Comparison of ENCODE assay signal across 20 cellular contexts in genomic region chr1:150262388-150263320, GRCh38. TPM values are rescaled to one million over a fixed set of nuclear protein-coding genes. Genes with fewer than 3 reads are reported as not detected.
DNase-seq lines count a peak whose midpoint lies in the region; ATAC-seq and TF ChIP-seq lines count a peak whose summit lies in the region.
"Had no signal": no experiment of that assay in that cellular context is flagged by ENCODE, and none has a peak within 500 bp of the region (broad histone marks: within the 10 kb centered on the region; RNA-seq: fewer than 3 reads in every experiment).

No MANE protein-coding gene starts in this region.

- peaks cover 10% of the 10 kb centered on the region for H3K36me3 ChIP-seq in Panc1 (ENCODE audit: control insufficient read depth, insufficient read depth, low read length)

- CTCF ChIA-PET in Panc1 (lab: Charles Lee) = no interaction called here

- H3K27me3 Mint-ChIP-seq in activated T-cell treated with anti-CD3 and anti-CD28 coated beads, Interleukin-2, amount 50 U/mL, for 24 hours = peaks cover 15% of the 10 kb centered on the region
- peaks cover 12% of the 10 kb centered on the region for H3K27me3 Mint-ChIP-seq in activated T-cell treated with anti-CD3 and anti-CD28 coated beads, Interleukin-2, amount 50 U/mL, for 4 hours (ENCODE audit: low read depth)
- H3K27me3 Mint-ChIP-seq in stimulated activated naive B cell treated with anti-CD40 and anti-IgM and Interleukin-4, amounts not matched to agents 10 μg/mL and 1 μg/mL and 100 μg/mL, for 72 hours = peaks cover 18 to 27% of the 10 kb centered on the region in 2 donors

- peaks cover 6% of the 10 kb centered on the region for H3K4me1 ChIP-seq in Panc1 (ENCODE audit: control insufficient read depth, insufficient read depth, low read length)

- no peaks in the 10 kb centered on the region for H3K27me3 ChIP-seq in Panc1 (ENCODE audit: control insufficient read depth, insufficient read depth, low read length)

- no peak overlapping the region for H3K27ac ChIP-seq in Panc1 (ENCODE audit: low read length)
- H3K27ac ChIP-seq: left lung had no signal

- no TSS peak for BruUV-seq in Panc1 (replicated peaks; lab: Mats Ljungman, UMichigan)

- in situ Hi-C loops in Panc1 (cut with HindIII; ENCODE audit: low pct_unique_long_range_greater_than_20kb, low sequenced_read_pairs) = no loop called here

- H3K4me3 Mint-ChIP-seq in activated T-cell treated with anti-CD3 and anti-CD28 coated beads, Interleukin-2, amount 50 U/mL, for 24 hours = no peak overlapping the region
- H3K4me3 Mint-ChIP-seq in activated T-cell treated with anti-CD3 and anti-CD28 coated beads, Interleukin-2, amount 50 U/mL, for 4 hours = no peak overlapping the region
- H3K4me3 Mint-ChIP-seq in stimulated activated naive B cell treated with anti-CD40 and anti-IgM and Interleukin-4, amounts not matched to agents 10 μg/mL and 1 μg/mL and 100 μg/mL, for 72 hours = no peak overlapping the region
- H3K4me3 Mint-ChIP-seq: activated CD4-positive, alpha-beta T cell treated with anti-CD3 and anti-CD28 coated beads, Interleukin-2, amount 10 ng/mL, durations not matched to agents 24 days and 14 days; T-helper 2 cell treated with Interferon-gamma antibody and Interleukin-4, amounts not matched to agents 5 μg/mL and 100 μg/mL, for 36 hours had no signal

- DNase-seq in activated T-cell treated with anti-CD3 and anti-CD28 coated beads, Interleukin-2, amount 50 U/mL, for 24 hours = no peak
- no peak for DNase-seq in activated T-cell treated with anti-CD3 and anti-CD28 coated beads, Interleukin-2, amount 50 U/mL, for 4 hours
- DNase-seq in Panc1 (ENCODE audit: low read depth, low spot score) = no peak
- peak; percentile 77 for DNase-seq in epithelial cell of esophagus (ENCODE audit: low read depth)
- DNase-seq in stimulated activated naive B cell treated with anti-CD40 and anti-IgM and Interleukin-4, amounts not matched to agents 10 μg/mL and 1 μg/mL and 100 μg/mL, for 72 hours = no peak
- DNase-seq in activated CD4-positive, alpha-beta T cell treated with anti-CD3 and anti-CD28 coated beads for 1 hour = no peak
- DNase-seq in NCI-H345 (lab: John Stamatoyannopoulos, UW) = no peak
- DNase-seq: activated CD4-positive, alpha-beta T cell treated with anti-CD3 and anti-CD28 coated beads, Interleukin-2, amount 10 ng/mL, durations not matched to agents 24 days and 14 days; activated T-cell treated with anti-CD3 and anti-CD28 coated beads, Interleukin-2, amount 50 U/mL, for 48 hours; amygdala; GF-D8; left lung; NCI-H146; NCI-H510A treated with DMSO at 0.1 percent for 48 hours; stimulated activated naive CD4-positive, alpha-beta T cell had no signal

- no peaks in the 10 kb centered on the region for H3K9me3 Mint-ChIP-seq in activated T-cell treated with anti-CD3 and anti-CD28 coated beads, Interleukin-2, amount 50 U/mL, for 24 hours
- no peaks in the 10 kb centered on the region for H3K9me3 Mint-ChIP-seq in activated T-cell treated with anti-CD3 and anti-CD28 coated beads, Interleukin-2, amount 50 U/mL, for 4 hours
- no peaks in the 10 kb centered on the region for H3K9me3 Mint-ChIP-seq in stimulated activated naive B cell treated with anti-CD40 and anti-IgM and Interleukin-4, amounts not matched to agents 10 μg/mL and 1 μg/mL and 100 μg/mL, for 72 hours
- H3K9me3 Mint-ChIP-seq: activated CD4-positive, alpha-beta T cell treated with anti-CD3 and anti-CD28 coated beads, Interleukin-2, amount 10 ng/mL, durations not matched to agents 24 days and 14 days; T-helper 2 cell treated with Interferon-gamma antibody and Interleukin-4, amounts not matched to agents 5 μg/mL and 100 μg/mL, for 36 hours had no signal

- TF ChIP-seq CTCF in Panc1 (IDR thresholded peaks at IDR 0.05) = no peak
- TF ChIP-seq CTCF in epithelial cell of esophagus (IDR thresholded peaks at IDR 0.05; ENCODE audit: insufficient read depth, low read depth, low read length, missing control alignments) = no peak

- no peaks in the 10 kb centered on the region for H3K9me3 ChIP-seq in Panc1 (ENCODE audit: control insufficient read depth, insufficient read depth, low read depth, low read length)
- H3K9me3 ChIP-seq: left lung had no signal

- H3K36me3 Mint-ChIP-seq in activated T-cell treated with anti-CD3 and anti-CD28 coated beads, Interleukin-2, amount 50 U/mL, for 24 hours (ENCODE audit: low read depth) = peaks cover 33% of the 10 kb centered on the region
- peaks cover 5% of the 10 kb centered on the region for H3K36me3 Mint-ChIP-seq in activated T-cell treated with anti-CD3 and anti-CD28 coated beads, Interleukin-2, amount 50 U/mL, for 4 hours (ENCODE audit: insufficient read depth)
- peaks cover 12 to 33% of the 10 kb centered on the region in 2 donors for H3K36me3 Mint-ChIP-seq in stimulated activated naive B cell treated with anti-CD40 and anti-IgM and Interleukin-4, amounts not matched to agents 10 μg/mL and 1 μg/mL and 100 μg/mL, for 72 hours

- H3K4me3 ChIP-seq in Panc1 (ENCODE audit: low read depth in 2 of 2, low read length in 2 of 2) (no peak overlapping the region), epithelial cell of esophagus (ENCODE audit: low read length) (no peak overlapping the region)
- H3K4me3 ChIP-seq: left lung had no signal

- peak overlapping the region; percentile 52 for H3K27ac Mint-ChIP-seq in activated T-cell treated with anti-CD3 and anti-CD28 coated beads, Interleukin-2, amount 50 U/mL, for 24 hours
- peak overlapping the region; percentile 85 for H3K27ac Mint-ChIP-seq in stimulated activated naive B cell treated with anti-CD40 and anti-IgM and Interleukin-4, amounts not matched to agents 10 μg/mL and 1 μg/mL and 100 μg/mL, for 72 hours
- H3K27ac Mint-ChIP-seq: activated CD4-positive, alpha-beta T cell treated with anti-CD3 and anti-CD28 coated beads, Interleukin-2, amount 10 ng/mL, durations not matched to agents 24 days and 14 days; T-helper 2 cell treated with Interferon-gamma antibody and Interleukin-4, amounts not matched to agents 5 μg/mL and 100 μg/mL, for 36 hours had no signal

- H3K4me1 Mint-ChIP-seq in activated T-cell treated with anti-CD3 and anti-CD28 coated beads, Interleukin-2, amount 50 U/mL, for 24 hours (ENCODE audit: low read depth) = peaks cover 15% of the 10 kb centered on the region
- peaks cover 9% of the 10 kb centered on the region for H3K4me1 Mint-ChIP-seq in activated T-cell treated with anti-CD3 and anti-CD28 coated beads, Interleukin-2, amount 50 U/mL, for 4 hours (ENCODE audit: low read depth)
- peaks cover 15 to 19% of the 10 kb centered on the region in 2 donors for H3K4me1 Mint-ChIP-seq in stimulated activated naive B cell treated with anti-CD40 and anti-IgM and Interleukin-4, amounts not matched to agents 10 μg/mL and 1 μg/mL and 100 μg/mL, for 72 hours

- intact Hi-C loops in Panc1 (cut with micrococcal nuclease; ENCODE audit: unreplicated experiment) = no loop called here

- POLR2A ChIA-PET in Panc1 (lab: Charles Lee) = interaction anchor here (0.5 to 0.6 kb wide), 2 partner anchors 12 to 272 kb away, joined by 5 read pairs; no protein-coding TSS in a partner anchor

- ATAC-seq in activated T-cell treated with anti-CD3 and anti-CD28 coated beads, Interleukin-2, amount 50 U/mL, for 4 hours = no peak
- ATAC-seq in Panc1 (peak; percentile 39; the same call in 1 of the 2 replicates), HG03342 (IDR thresholded peaks at IDR 0.05; ENCODE audit: unreplicated experiment) (no peak)
- ATAC-seq in stimulated activated naive B cell treated with anti-CD40 and anti-IgM and Interleukin-4, amounts not matched to agents 10 μg/mL and 1 μg/mL and 100 μg/mL, for 72 hours (replicated peaks) = no peak
- ATAC-seq: left lung, sciatic nerve had no signal

RNA-seq across cellular contexts. Expression of gene CA14, which starts 5.1 kb away (rescaled TPM):
- total RNA-seq in activated T-cell treated with anti-CD3 and anti-CD28 coated beads, Interleukin-2, amount 50 U/mL, for 4 hours = not detected
- not detected for total RNA-seq in Panc1 (2021; ENCODE audit: unreplicated experiment)
- polyA plus RNA-seq in Panc1 (2012; ENCODE audit: insufficient read length) = 0.17 TPM
- total RNA-seq: activated CD4-positive, alpha-beta T cell treated with anti-CD3 and anti-CD28 coated beads, Interleukin-2, amount 10 ng/mL, durations not matched to agents 24 days and 14 days; dermis microvascular lymphatic vessel endothelial cell; RPMI7951 had no signal

RNA-seq across cellular contexts. Expression of gene APH1A, which starts 6.2 kb away (rescaled TPM):
- total RNA-seq in activated T-cell treated with anti-CD3 and anti-CD28 coated beads, Interleukin-2, amount 50 U/mL, for 4 hours = 100 to 1,000 TPM; 121 to 124 (median 123) TPM
- total RNA-seq in Panc1 (2021; ENCODE audit: unreplicated experiment) = 146 TPM
- polyA plus RNA-seq in Panc1 (2012; ENCODE audit: insufficient read length) = 147 TPM

RNA-seq across cellular contexts. Expression of gene C1orf54, which starts 9.9 kb away (rescaled TPM):
- total RNA-seq in activated T-cell treated with anti-CD3 and anti-CD28 coated beads, Interleukin-2, amount 50 U/mL, for 4 hours = under 1 TPM; 0.38 to 0.58 (median 0.40) TPM
- total RNA-seq in Panc1 (2021; ENCODE audit: unreplicated experiment) = 0.39 TPM
- polyA plus RNA-seq in Panc1 (2012; ENCODE audit: insufficient read length) = 1.1 TPM

RNA-seq across cellular contexts. Expression of gene CIART, which starts 19.7 kb away (rescaled TPM):
- total RNA-seq in activated T-cell treated with anti-CD3 and anti-CD28 coated beads, Interleukin-2, amount 50 U/mL, for 4 hours = 1 to 10 TPM; 2.0 to 2.3 (median 2.3) TPM
- total RNA-seq in Panc1 (2021; ENCODE audit: unreplicated experiment) = 3.4 TPM
- polyA plus RNA-seq in Panc1 (2012; ENCODE audit: insufficient read length) = 4.9 TPM

RNA-seq across cellular contexts. Expression of gene ANP32E, which starts 26.7 kb away (rescaled TPM):
- 100 to 1,000 TPM in 2 of 3 donors, 10 to 100 TPM in 1; 99.9 to 112 (median 101) TPM for total RNA-seq in activated T-cell treated with anti-CD3 and anti-CD28 coated beads, Interleukin-2, amount 50 U/mL, for 4 hours
- total RNA-seq in Panc1 (2021; ENCODE audit: unreplicated experiment) = 66.2 TPM
- polyA plus RNA-seq in Panc1 (2012; ENCODE audit: insufficient read length) = 56.6 TPM
